ENCODE assay signal across 24 cellular contexts in the genomic region with DNA sequence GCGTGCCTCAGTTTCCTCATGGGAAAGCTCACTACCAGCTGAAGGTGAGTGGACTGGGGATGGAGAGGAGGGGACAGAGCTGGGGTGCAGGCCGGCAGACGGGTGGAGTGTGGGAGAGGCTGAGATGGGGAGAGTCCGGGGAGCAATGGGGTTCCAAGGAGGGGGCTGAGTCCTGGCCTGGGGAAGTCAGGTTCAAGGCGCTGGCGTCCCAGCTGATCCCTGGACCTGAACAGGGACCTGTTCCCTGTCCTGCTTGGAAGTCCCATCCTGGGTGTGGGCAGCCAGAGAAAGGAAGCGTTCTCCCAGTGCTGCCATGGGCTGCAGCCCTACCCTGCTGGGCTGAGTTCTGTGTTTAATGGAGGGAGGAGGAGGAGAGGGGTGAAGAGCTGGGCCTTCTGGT.
DNase-seq lines count a peak whose midpoint lies in the region; ATAC-seq, FAIRE-seq and TF ChIP-seq lines count a peak whose summit lies in the region.
"Had no signal": no experiment of that assay in that cellular context is flagged by ENCODE, and none has a peak within 500 bp of the region (broad histone marks: within the 10 kb centered on the region; RNA-seq: fewer than 3 reads in every experiment).

No MANE protein-coding gene starts in this region.

- POLR2A ChIA-PET in RWPE1 (lab: Yijun Ruan, JAX; ENCODE audit: low non-redundant PET), result no interaction called here
- POLR2A ChIA-PET in naive thymus-derived CD8-positive, alpha-beta T cell (lab: Charles Lee), result interaction anchor here (1.7 kb wide), 1 partner anchor 12 kb away, joined by 4 read pairs; no protein-coding TSS in a partner anchor

- H3K36me3 ChIP-seq in esophagus (ENCODE audit: control insufficient read depth in 2 of 2, insufficient read depth in 2 of 2, low read length in 1 of 2), result no peaks in the 10 kb centered on the region
- no peaks in the 10 kb centered on the region for H3K36me3 ChIP-seq in upper lobe of left lung
- H3K36me3 ChIP-seq in esophagus muscularis mucosa, result no peaks in the 10 kb centered on the region
- H3K36me3 ChIP-seq: heart right ventricle, thyroid gland had no signal

- H3K27me3 Mint-ChIP-seq in nephron (ENCODE audit: low read depth) (peaks cover 11% of the 10 kb centered on the region), T-helper 17 cell (peaks cover 12% of the 10 kb centered on the region)
- H3K27me3 Mint-ChIP-seq in naive thymus-derived CD8-positive, alpha-beta T cell, result peaks cover 0 to 15% (median 8%) of the 10 kb centered on the region in 5 donors

- TF ChIP-seq EP300 in upper lobe of left lung (IDR thresholded peaks at IDR 0.05), result no peak
- TF ChIP-seq EP300 in esophagus muscularis mucosa (IDR thresholded peaks at IDR 0.05), result no peak

- CTCF ChIA-PET in RWPE1 (lab: Yijun Ruan, JAX), result interaction anchor here (1.4 kb wide), 1 partner anchor 10 kb away, joined by 6 read pairs; no protein-coding TSS in a partner anchor

- H3K27me3 ChIP-seq in esophagus (ENCODE audit: control insufficient read depth in 1 of 2, insufficient read depth in 2 of 2, low read length in 2 of 2), result no peaks in the 10 kb centered on the region
- no peaks in the 10 kb centered on the region for H3K27me3 ChIP-seq in upper lobe of left lung
- peaks cover 0 to 37% (median 0%) of the 10 kb centered on the region in 4 donors for H3K27me3 ChIP-seq in esophagus muscularis mucosa
- H3K27me3 ChIP-seq: thyroid gland had no signal

- intact Hi-C loops in esophagus muscularis mucosa (cut with DNase I), result no loop called here

- H3K36me3 Mint-ChIP-seq in nephron (ENCODE audit: low read depth), result no peaks in the 10 kb centered on the region
- no peaks in the 10 kb centered on the region for H3K36me3 Mint-ChIP-seq in T-helper 17 cell (ENCODE audit: low read depth)
- H3K36me3 Mint-ChIP-seq in naive thymus-derived CD8-positive, alpha-beta T cell, result no peaks in the 10 kb centered on the region
- H3K36me3 Mint-ChIP-seq: activated naive CD4-positive, alpha-beta T cell treated with anti-CD3 and anti-CD28 coated beads, Interleukin-2, amount 10 ng/mL, durations not matched to agents 7 days and 5 days; naive B cell; stimulated activated naive B cell treated with anti-CD40 and anti-IgM and Interleukin-4, amounts not matched to agents 10 μg/mL and 1 μg/mL and 100 μg/mL, for 72 hours had no signal

- H3K4me1 ChIP-seq in esophagus (ENCODE audit: control insufficient read depth in 2 of 2, insufficient read depth in 2 of 2, low read length in 1 of 2) (peaks cover 5 to 10% of the 10 kb centered on the region in 2 donors), upper lobe of left lung (peaks cover 0 to 14% (median 12%) of the 10 kb centered on the region in 4 donors), esophagus muscularis mucosa (peaks cover 0 to 5% (median 1%) of the 10 kb centered on the region in 4 donors)
- H3K4me1 ChIP-seq: thyroid gland had no signal

- H3K4me1 Mint-ChIP-seq in nephron (peaks cover 38% of the 10 kb centered on the region), T-helper 17 cell (no peaks in the 10 kb centered on the region)
- peaks cover 0 to 7% (median 1%) of the 10 kb centered on the region in 4 donors for H3K4me1 Mint-ChIP-seq in naive thymus-derived CD8-positive, alpha-beta T cell
- H3K4me1 Mint-ChIP-seq: activated naive CD4-positive, alpha-beta T cell treated with anti-CD3 and anti-CD28 coated beads, Interleukin-2, amount 10 ng/mL, durations not matched to agents 7 days and 5 days; naive B cell; stimulated activated naive B cell treated with anti-CD40 and anti-IgM and Interleukin-4, amounts not matched to agents 10 μg/mL and 1 μg/mL and 100 μg/mL, for 72 hours had no signal

- DNase-seq in RWPE1 (ENCODE audit: low spot score) (no peak), upper lobe of left lung (no peak), esophagus muscularis mucosa (ENCODE audit: extremely low spot score) (no peak), HTR-8/SVneo (ENCODE audit: insufficient read length, low spot score) (no peak), T-helper 17 cell (no peak)
- DNase-seq in naive thymus-derived CD8-positive, alpha-beta T cell, result no peak
- DNase-seq: activated CD8-positive, alpha-beta memory T cell treated with anti-CD3 and anti-CD28 coated beads for 24 hours; activated naive CD4-positive, alpha-beta T cell treated with anti-CD3 and anti-CD28 coated beads, Interleukin-2, amount 10 ng/mL, durations not matched to agents 7 days and 5 days; activated T-cell treated with anti-CD3 and anti-CD28 coated beads, Interleukin-2, amount 50 U/mL, for 48 hours; DND-41; heart right ventricle; naive B cell; NCI-H187; NCI-H345; posterior cingulate gyrus; stimulated activated CD4-positive, alpha-beta T cell treated with anti-CD3 and anti-CD28 coated beads, Interleukin-2, amount 100 ng/mL, for 24 hours; stimulated activated naive B cell treated with anti-CD40 and anti-IgM and Interleukin-4, amounts not matched to agents 10 μg/mL and 1 μg/mL and 100 μg/mL, for 72 hours; T-helper 9 cell; thyroid gland had no signal

- TF ChIP-seq CTCF in RWPE1 (conservative IDR thresholded peaks at IDR 0.05; ENCODE audit: low read depth) (no peak), nephron (IDR thresholded peaks at IDR 0.05; ENCODE audit: unreplicated experiment in 3 of 3) (no peak), upper lobe of left lung (IDR thresholded peaks at IDR 0.05) (no peak), esophagus muscularis mucosa (IDR thresholded peaks at IDR 0.05) (no peak)

- FAIRE-seq in HTR-8/SVneo (lab: Jason Lieb, UNC), result no peak
- FAIRE-seq: endometrium had no signal

- TF ChIP-seq POLR2A in upper lobe of left lung (IDR thresholded peaks at IDR 0.05), result no peak
- TF ChIP-seq POLR2A in esophagus muscularis mucosa (IDR thresholded peaks at IDR 0.05; ENCODE audit: low read depth), result no peak

- WGBS in esophagus, 2 donors, result 78 to 85% methylated on average over 7 of the region's 7 CpGs
- WGBS in upper lobe of left lung, 2 donors, result 86 to 90% methylated on average over 7 of the region's 7 CpGs
- WGBS in esophagus muscularis mucosa, result 92% methylated on average over 7 of the region's 7 CpGs

- 0 out of 2 replicates have a peak overlapping the region, but pooled peaks have one; percentile 19 for H3K27ac ChIP-seq in RWPE1
- peak overlapping the region; percentile 90 to 95 for H3K27ac ChIP-seq in esophagus (ENCODE audit: low read depth in 2 of 2, low read length in 1 of 2)
- peak overlapping the region; percentile 20 to 70 (median 44) for H3K27ac ChIP-seq in upper lobe of left lung
- no peak overlapping the region for H3K27ac ChIP-seq in esophagus muscularis mucosa (replicated peaks in 1 of 4)
- H3K27ac ChIP-seq: heart right ventricle, thyroid gland had no signal

- ATAC-seq in upper lobe of left lung (ENCODE audit: low FRiP score in 2 of 2), result no peak
- ATAC-seq in T-helper 17 cell, result no peak
- no peak for ATAC-seq in naive thymus-derived CD8-positive, alpha-beta T cell
- ATAC-seq: heart right ventricle; SK-N-SH treated with all-trans-retinoic acid at 6 μM for 48 hours; stimulated activated naive B cell treated with anti-CD40 and anti-IgM and Interleukin-4, amounts not matched to agents 10 μg/mL and 1 μg/mL and 100 μg/mL, for 72 hours had no signal

- H3K4me3 ChIP-seq in esophagus (ENCODE audit: low read depth in 1 of 2, low read length in 2 of 2), result no peak overlapping the region
- no peak overlapping the region for H3K4me3 ChIP-seq in upper lobe of left lung
- H3K4me3 ChIP-seq in esophagus muscularis mucosa, result no peak overlapping the region
- H3K4me3 ChIP-seq: heart right ventricle, lung, thyroid gland had no signal

- no peaks in the 10 kb centered on the region for H3K9me3 ChIP-seq in esophagus (ENCODE audit: control insufficient read depth in 2 of 2, insufficient read depth in 1 of 2, low read depth in 1 of 2, low read length in 1 of 2)
- H3K9me3 ChIP-seq in upper lobe of left lung, result no peaks in the 10 kb centered on the region
- H3K9me3 ChIP-seq in esophagus muscularis mucosa, result no peaks in the 10 kb centered on the region
- no peaks in the 10 kb centered on the region for H3K9me3 ChIP-seq in T-helper 17 cell (ENCODE audit: control insufficient read depth, low read length, poor library complexity, severe bottlenecking)
- H3K9me3 ChIP-seq: thyroid gland had no signal

- H3K9me3 Mint-ChIP-seq in nephron, result peaks cover 5% of the 10 kb centered on the region
- peaks cover 0 to 3% (median 0%) of the 10 kb centered on the region in 9 donors for H3K9me3 Mint-ChIP-seq in naive thymus-derived CD8-positive, alpha-beta T cell
- H3K9me3 Mint-ChIP-seq: activated naive CD4-positive, alpha-beta T cell treated with anti-CD3 and anti-CD28 coated beads, Interleukin-2, amount 10 ng/mL, durations not matched to agents 7 days and 5 days had no signal

- H3K4me3 Mint-ChIP-seq in nephron (peak overlapping the region in 1 of 3 experiments; percentile 72), T-helper 17 cell (no peak overlapping the region)
- H3K4me3 Mint-ChIP-seq in naive thymus-derived CD8-positive, alpha-beta T cell, result no peak overlapping the region
- H3K4me3 Mint-ChIP-seq: activated naive CD4-positive, alpha-beta T cell treated with anti-CD3 and anti-CD28 coated beads, Interleukin-2, amount 10 ng/mL, durations not matched to agents 7 days and 5 days; naive B cell; stimulated activated naive B cell treated with anti-CD40 and anti-IgM and Interleukin-4, amounts not matched to agents 10 μg/mL and 1 μg/mL and 100 μg/mL, for 72 hours had no signal

- H3K27ac Mint-ChIP-seq in nephron (peak overlapping the region; percentile 98 to 99 (median 98)), T-helper 17 cell (no peak overlapping the region)
- H3K27ac Mint-ChIP-seq in naive thymus-derived CD8-positive, alpha-beta T cell, result no peak overlapping the region
- H3K27ac Mint-ChIP-seq: activated naive CD4-positive, alpha-beta T cell treated with anti-CD3 and anti-CD28 coated beads, Interleukin-2, amount 10 ng/mL, durations not matched to agents 7 days and 5 days; stimulated activated naive B cell treated with anti-CD40 and anti-IgM and Interleukin-4, amounts not matched to agents 10 μg/mL and 1 μg/mL and 100 μg/mL, for 72 hours had no signal

Comparison
In these comparisons a context has a peak if more than half of its experiments do, and no peak if none do; other contexts are left out.
1. H3K27ac ChIP-seq: peak in RWPE1 (single experiment), esophagus (2 of 2) and upper lobe of left lung (4 of 4); none in esophagus muscularis mucosa (0 of 4).
2. H3K27ac Mint-ChIP-seq: peak in nephron (3 of 3); none in T-helper 17 cell (single experiment) and naive thymus-derived CD8-positive, alpha-beta T cell (0 of 10).